1 cellular context compared by ENCODE assay signal in the genomic region with DNA sequence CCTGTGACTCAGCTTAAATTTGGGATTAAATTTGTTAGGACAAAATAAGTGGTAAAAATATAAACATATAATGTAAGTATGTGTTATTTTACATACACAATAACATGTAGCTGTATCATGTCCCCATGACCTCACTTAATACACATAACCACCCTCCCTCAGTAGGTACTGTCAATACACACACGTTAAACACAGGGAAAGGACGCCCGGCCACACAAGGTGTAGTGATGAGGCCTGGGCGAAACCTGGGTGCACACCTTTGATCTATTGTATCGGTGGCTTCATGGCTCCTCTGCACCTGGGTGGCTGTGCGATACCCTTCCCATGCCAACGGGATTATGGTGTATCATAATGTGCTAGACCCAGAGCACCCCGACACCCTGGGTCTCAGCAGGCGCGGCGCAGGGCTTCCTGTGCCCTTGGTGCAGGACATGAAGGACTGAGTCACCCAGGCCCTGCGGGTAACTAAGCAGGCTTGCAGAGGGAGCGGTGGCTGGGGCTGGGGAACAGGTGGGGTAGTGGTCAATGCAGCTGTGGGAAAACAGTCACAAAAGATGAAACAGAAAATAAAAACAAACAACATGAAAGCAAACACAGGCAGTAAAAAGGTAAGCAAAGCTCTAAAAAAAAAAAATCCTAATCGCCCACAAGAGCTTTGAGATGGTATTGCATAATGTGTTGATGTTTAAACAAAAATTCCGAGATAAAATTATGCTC.
A peak's percentile ranks its signal among the peaks of the same experiment; 100 is the strongest.
TF ChIP-seq lines count a peak whose summit lies in the region.

No MANE protein-coding gene starts in this region.

TF ChIP-seq in HepG2, 621 proteins besides CTCF, POLR2A, EP300 and RAD21 (continued from another document):
- TF ChIP-seq MYPOP (CRISPR knock-in tag; IDR thresholded peaks at IDR 0.05) (peak; percentile 33; the same call in 1 of the 2 replicates), TGIF2 (CRISPR knock-in tag; IDR thresholded peaks at IDR 0.05) (no peak), NCOA2 (CRISPR knock-in tag; IDR thresholded peaks at IDR 0.05) (peak; percentile 59; the same call in 1 of the 2 replicates), KMT2A (CRISPR knock-in tag; IDR thresholded peaks at IDR 0.05) (0 out of 2 replicates have a peak, but pooled peaks have one; percentile 25), FOSL2 (CRISPR knock-in tag; IDR thresholded peaks at IDR 0.05) (peak; percentile 91), ZFP36L2 (CRISPR knock-in tag; IDR thresholded peaks at IDR 0.05) (0 out of 2 replicates have a peak, but pooled peaks have one; percentile 44), KDM1A (CRISPR knock-in tag; IDR thresholded peaks at IDR 0.05) (peak; percentile 36; the same call in 1 of the 2 replicates), ZBTB4 (CRISPR knock-in tag; IDR thresholded peaks at IDR 0.05; ENCODE audit: borderline replicate concordance) (peak; percentile 34; the same call in 1 of the 2 replicates), ZBTB7B (CRISPR knock-in tag; IDR thresholded peaks at IDR 0.05) (0 out of 2 replicates have a peak, but pooled peaks have one; percentile 33), XBP1 (CRISPR knock-in tag; IDR thresholded peaks at IDR 0.05) (no peak), ZNF451 (CRISPR knock-in tag; IDR thresholded peaks at IDR 0.05) (0 out of 2 replicates have a peak, but pooled peaks have one; percentile 25), ZMYM3 (CRISPR knock-in tag; IDR thresholded peaks at IDR 0.05) (peak; percentile 64; the same call in 1 of the 2 replicates), ZFX (CRISPR knock-in tag; IDR thresholded peaks at IDR 0.05; ENCODE audit: low read depth) (peak; percentile 63; the same call in 1 of the 2 replicates), FOXP1 (IDR thresholded peaks at IDR 0.05) (peak; percentile 81), FOXP1 (CRISPR knock-in tag; IDR thresholded peaks at IDR 0.05) (peak; percentile 90), ISX (CRISPR knock-in tag; conservative IDR thresholded peaks at IDR 0.05) (no peak), FOXK1 (CRISPR knock-in tag; IDR thresholded peaks at IDR 0.05; ENCODE audit: borderline replicate concordance, low read depth) (0 out of 2 replicates have a peak, but pooled peaks have one; percentile 19), ARID4A (CRISPR knock-in tag; IDR thresholded peaks at IDR 0.05; ENCODE audit: borderline replicate concordance) (0 out of 2 replicates have a peak, but pooled peaks have one; percentile 14), SOX13 (IDR thresholded peaks at IDR 0.05) (no peak), SOX13 (CRISPR knock-in tag; conservative IDR thresholded peaks at IDR 0.05 in 1 of 2, IDR thresholded peaks at IDR 0.05 in 1 of 2) (peak in 1 of 2 experiments; percentile 43; a peak in 2 of 4 replicates), CEBPB (IDR thresholded peaks at IDR 0.05; ENCODE audit: borderline replicate concordance, low read depth, low read length) (peak; percentile 82; the same call in 1 of the 2 replicates), SP2 (CRISPR knock-in tag; IDR thresholded peaks at IDR 0.05) (0 out of 2 replicates have a peak, but pooled peaks have one; percentile 29), ZNF292 (CRISPR knock-in tag; IDR thresholded peaks at IDR 0.05; ENCODE audit: borderline replicate concordance, low read depth) (peak; percentile 55; the same call in 1 of the 2 replicates), KDM4B (CRISPR knock-in tag; IDR thresholded peaks at IDR 0.05) (no peak), CENPX (CRISPR knock-in tag; IDR thresholded peaks at IDR 0.05) (no peak), PHF8 (CRISPR knock-in tag; IDR thresholded peaks at IDR 0.05) (peak; percentile 30; the same call in 1 of the 2 replicates), RCOR2 (CRISPR knock-in tag; IDR thresholded peaks at IDR 0.05) (peak; percentile 45; the same call in 1 of the 2 replicates), ZMYM4 (CRISPR knock-in tag; IDR thresholded peaks at IDR 0.05) (peak; percentile 20; the same call in 1 of the 2 replicates), ZNF501 (CRISPR knock-in tag; IDR thresholded peaks at IDR 0.05) (peak; percentile 19; the same call in 1 of the 2 replicates), ZNF362 (CRISPR knock-in tag; IDR thresholded peaks at IDR 0.05; ENCODE audit: borderline replicate concordance) (peak; percentile 86), SALL1 (CRISPR knock-in tag; IDR thresholded peaks at IDR 0.05) (peak; percentile 90), GMEB1 (CRISPR knock-in tag; IDR thresholded peaks at IDR 0.05; ENCODE audit: borderline replicate concordance) (no peak), SOX6 (IDR thresholded peaks at IDR 0.05) (no peak), SOX6 (CRISPR knock-in tag; IDR thresholded peaks at IDR 0.05) (peak; percentile 72), ZNF816 (CRISPR knock-in tag; IDR thresholded peaks at IDR 0.05; ENCODE audit: borderline replicate concordance) (no peak)
- TF ChIP-seq, protein P1, sequence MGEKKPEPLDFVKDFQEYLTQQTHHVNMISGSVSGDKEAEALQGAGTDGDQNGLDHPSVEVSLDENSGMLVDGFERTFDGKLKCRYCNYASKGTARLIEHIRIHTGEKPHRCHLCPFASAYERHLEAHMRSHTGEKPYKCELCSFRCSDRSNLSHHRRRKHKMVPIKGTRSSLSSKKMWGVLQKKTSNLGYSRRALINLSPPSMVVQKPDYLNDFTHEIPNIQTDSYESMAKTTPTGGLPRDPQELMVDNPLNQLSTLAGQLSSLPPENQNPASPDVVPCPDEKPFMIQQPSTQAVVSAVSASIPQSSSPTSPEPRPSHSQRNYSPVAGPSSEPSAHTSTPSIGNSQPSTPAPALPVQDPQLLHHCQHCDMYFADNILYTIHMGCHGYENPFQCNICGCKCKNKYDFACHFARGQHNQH (CRISPR knock-in tag; IDR thresholded peaks at IDR 0.05) = 0 out of 2 replicates have a peak, but pooled peaks have one; percentile 38
- TF ChIP-seq, protein P2, sequence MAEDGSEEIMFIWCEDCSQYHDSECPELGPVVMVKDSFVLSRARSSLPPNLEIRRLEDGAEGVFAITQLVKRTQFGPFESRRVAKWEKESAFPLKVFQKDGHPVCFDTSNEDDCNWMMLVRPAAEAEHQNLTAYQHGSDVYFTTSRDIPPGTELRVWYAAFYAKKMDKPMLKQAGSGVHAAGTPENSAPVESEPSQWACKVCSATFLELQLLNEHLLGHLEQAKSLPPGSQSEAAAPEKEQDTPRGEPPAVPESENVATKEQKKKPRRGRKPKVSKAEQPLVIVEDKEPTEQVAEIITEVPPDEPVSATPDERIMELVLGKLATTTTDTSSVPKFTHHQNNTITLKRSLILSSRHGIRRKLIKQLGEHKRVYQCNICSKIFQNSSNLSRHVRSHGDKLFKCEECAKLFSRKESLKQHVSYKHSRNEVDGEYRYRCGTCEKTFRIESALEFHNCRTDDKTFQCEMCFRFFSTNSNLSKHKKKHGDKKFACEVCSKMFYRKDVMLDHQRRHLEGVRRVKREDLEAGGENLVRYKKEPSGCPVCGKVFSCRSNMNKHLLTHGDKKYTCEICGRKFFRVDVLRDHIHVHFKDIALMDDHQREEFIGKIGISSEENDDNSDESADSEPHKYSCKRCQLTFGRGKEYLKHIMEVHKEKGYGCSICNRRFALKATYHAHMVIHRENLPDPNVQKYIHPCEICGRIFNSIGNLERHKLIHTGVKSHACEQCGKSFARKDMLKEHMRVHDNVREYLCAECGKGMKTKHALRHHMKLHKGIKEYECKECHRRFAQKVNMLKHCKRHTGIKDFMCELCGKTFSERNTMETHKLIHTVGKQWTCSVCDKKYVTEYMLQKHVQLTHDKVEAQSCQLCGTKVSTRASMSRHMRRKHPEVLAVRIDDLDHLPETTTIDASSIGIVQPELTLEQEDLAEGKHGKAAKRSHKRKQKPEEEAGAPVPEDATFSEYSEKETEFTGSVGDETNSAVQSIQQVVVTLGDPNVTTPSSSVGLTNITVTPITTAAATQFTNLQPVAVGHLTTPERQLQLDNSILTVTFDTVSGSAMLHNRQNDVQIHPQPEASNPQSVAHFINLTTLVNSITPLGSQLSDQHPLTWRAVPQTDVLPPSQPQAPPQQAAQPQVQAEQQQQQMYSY (CRISPR knock-in tag; IDR thresholded peaks at IDR 0.05) = 0 out of 2 replicates have a peak, but pooled peaks have one; percentile 26
